Comparison of ENCODE assay signal across 19 cellular contexts in genomic region chr15:80405554-80405850, GRCh38. TPM values are rescaled to one million over a fixed set of nuclear protein-coding genes. Genes with fewer than 3 reads are reported as not detected.
DNase-seq lines count a peak whose midpoint lies in the region; ATAC-seq and TF ChIP-seq lines count a peak whose summit lies in the region.
"Had no signal": no experiment of that assay in that cellular context is flagged by ENCODE, and none has a peak within 500 bp of the region (broad histone marks: within the 10 kb centered on the region; RNA-seq: fewer than 3 reads in every experiment).

No MANE protein-coding gene starts in this region.

- peaks cover 14% of the 10 kb centered on the region for H3K9me3 ChIP-seq in BLaER1
- no peaks in the 10 kb centered on the region for H3K9me3 ChIP-seq in Panc1 (ENCODE audit: control insufficient read depth, insufficient read depth, low read depth, low read length)
- no peaks in the 10 kb centered on the region for H3K9me3 ChIP-seq in endocrine pancreas (ENCODE audit: control insufficient read depth, low read length)
- H3K9me3 ChIP-seq in neuron (ENCODE audit: low read length) = peaks cover 4% of the 10 kb centered on the region
- no peaks in the 10 kb centered on the region for H3K9me3 ChIP-seq in esophagus squamous epithelium
- H3K9me3 ChIP-seq: colonic mucosa, gastroesophageal sphincter, stomach had no signal

- H3K4me3 ChIP-seq in BLaER1 = peak overlapping the region; percentile 79; the same call in 1 of the 2 replicates
- H3K4me3 ChIP-seq in Panc1 (ENCODE audit: low read depth in 2 of 2, low read length in 2 of 2) = peak overlapping the region in 1 of 2 experiments; percentile 53; a peak in 2 of 4 replicates
- peak overlapping the region; percentile 71 for H3K4me3 ChIP-seq in endocrine pancreas (ENCODE audit: control insufficient read depth, insufficient read depth, low read length)
- peak overlapping the region; percentile 71 for H3K4me3 ChIP-seq in neuron (ENCODE audit: low read length)
- no peak overlapping the region for H3K4me3 ChIP-seq in esophagus squamous epithelium

- peak overlapping the region; percentile 77 for H3K4me2 ChIP-seq in BLaER1

- 72 to 73% methylated on average over 3 to 4 of the region's 4 CpGs for WGBS in esophagus squamous epithelium, 2 donors

- no peaks in the 10 kb centered on the region for H3K36me3 ChIP-seq in BLaER1
- no peaks in the 10 kb centered on the region for H3K36me3 ChIP-seq in Panc1 (ENCODE audit: control insufficient read depth, insufficient read depth, low read length)
- H3K36me3 ChIP-seq in endocrine pancreas (ENCODE audit: control insufficient read depth, insufficient read depth, low read length) = no peaks in the 10 kb centered on the region
- H3K36me3 ChIP-seq in neuron (ENCODE audit: insufficient read depth, low read length) = no peaks in the 10 kb centered on the region
- H3K36me3 ChIP-seq in esophagus squamous epithelium = no peaks in the 10 kb centered on the region
- H3K36me3 ChIP-seq: colonic mucosa, gastroesophageal sphincter, stomach had no signal

- in situ Hi-C loops in Panc1 (cut with HindIII; ENCODE audit: low pct_unique_long_range_greater_than_20kb, low sequenced_read_pairs) = no loop called here

- POLR2A ChIA-PET in Panc1 (lab: Charles Lee) = no interaction called here

- no peak overlapping the region for H3K27ac ChIP-seq in BLaER1
- no peak overlapping the region for H3K27ac ChIP-seq in Panc1 (ENCODE audit: low read length)
- H3K27ac ChIP-seq in esophagus squamous epithelium = no peak overlapping the region
- H3K27ac ChIP-seq: colonic mucosa, epithelial cell of prostate had no signal

- TSS peak; percentile 33 for BruUV-seq in Panc1 (replicated peaks; lab: Mats Ljungman, UMichigan)

- CTCF ChIA-PET in Panc1 (lab: Charles Lee) = no interaction called here

- peaks cover 20% of the 10 kb centered on the region for H3K27me3 ChIP-seq in BLaER1
- peaks cover 33% of the 10 kb centered on the region for H3K27me3 ChIP-seq in Panc1 (ENCODE audit: control insufficient read depth, insufficient read depth, low read length)
- H3K27me3 ChIP-seq in endocrine pancreas (ENCODE audit: control insufficient read depth, insufficient read depth, low read length) = no peaks in the 10 kb centered on the region
- no peaks in the 10 kb centered on the region for H3K27me3 ChIP-seq in neuron (ENCODE audit: insufficient read depth, low read length)
- H3K27me3 ChIP-seq in esophagus squamous epithelium = peaks cover 0 to 76% (median 0%) of the 10 kb centered on the region in 4 donors

- TF ChIP-seq CTCF in Panc1 (IDR thresholded peaks at IDR 0.05) (no peak), esophagus squamous epithelium (IDR thresholded peaks at IDR 0.05) (no peak)

- intact Hi-C loops in Panc1 (cut with micrococcal nuclease; ENCODE audit: unreplicated experiment) (no loop called here), esophagus squamous epithelium (cut with DNase I) (no loop called here)

- no peak for TF ChIP-seq POLR2A in esophagus squamous epithelium (IDR thresholded peaks at IDR 0.05)

- ATAC-seq in Panc1 = peak; percentile 17; the same call in 1 of the 2 replicates
- ATAC-seq: activated CD4-positive, CD25-positive, alpha-beta regulatory T cell treated with anti-CD3 and anti-CD28 coated beads, Interleukin-2, amount 50 U/mL, for 24 hours; gastroesophageal sphincter; natural killer cell treated with Interleukin-12 subunit alpha and Interleukin-12 subunit beta and Interleukin-15 and Interleukin-18, amount 100 ng/mL, for 72 hours had no signal

- no peak overlapping the region for H3K9ac ChIP-seq in BLaER1
- H3K9ac ChIP-seq in endocrine pancreas (ENCODE audit: control insufficient read depth, insufficient read depth, low read length) = peak overlapping the region; percentile 15

- DNase-seq in Panc1 (ENCODE audit: low read depth, low spot score) (no peak), RPMI8226 (no peak), DMS153 (lab: John Stamatoyannopoulos, UW) (no peak), esophagus squamous epithelium (lab: John Stamatoyannopoulos, UW) (no peak), NCI-H345 treated with DMSO at 0.1 percent for 48 hours (lab: John Stamatoyannopoulos, UW; ENCODE audit: unreplicated experiment) (no peak)
- DNase-seq: amniotic stem cell, colonic mucosa, HFFc6, MM.1S, stomach had no signal

- H3K4me1 ChIP-seq in BLaER1 = peaks cover 24% of the 10 kb centered on the region
- no peaks in the 10 kb centered on the region for H3K4me1 ChIP-seq in Panc1 (ENCODE audit: control insufficient read depth, insufficient read depth, low read length)
- H3K4me1 ChIP-seq in endocrine pancreas (ENCODE audit: control insufficient read depth, insufficient read depth, low read length) = peaks cover 9% of the 10 kb centered on the region
- H3K4me1 ChIP-seq in neuron (ENCODE audit: insufficient read depth, low read length) = peaks cover 36% of the 10 kb centered on the region
- H3K4me1 ChIP-seq in esophagus squamous epithelium = peaks cover 4 to 20% (median 11%) of the 10 kb centered on the region in 3 donors
- H3K4me1 ChIP-seq: colonic mucosa had no signal

- no peak overlapping the region for H2AFZ ChIP-seq in neuron (ENCODE audit: low read depth, low read length)

- no peaks in the 10 kb centered on the region for H4K20me1 ChIP-seq in BLaER1

RNA-seq across cellular contexts. Expression of gene ARNT2, which starts 1.3 kb away (rescaled TPM):
- total RNA-seq in Panc1 (2021; ENCODE audit: unreplicated experiment) (16.8 TPM), esophagus squamous epithelium (1 to 10 TPM in 2 of 4 donors, under 1 TPM in 2; 0.15 to 5.7 (median 1.7) TPM)
- polyA plus RNA-seq in Panc1 (2012; ENCODE audit: insufficient read length) = 12.9 TPM
- total RNA-seq: activated T-helper 2 cell treated with anti-CD3 and anti-CD28 coated beads, Interferon-gamma antibody, Interleukin-2, Interleukin-4, amounts not matched to agents 10 μg/mL and 5 μg/mL and 100 μg/mL, durations not matched to agents 14 hours and 24 hours and 36 hours; natural killer cell treated with Interleukin-12 subunit alpha and Interleukin-12 subunit beta and Interleukin-15 and Interleukin-18, amount 100 ng/mL, for 72 hours; T-helper 1 cell treated with Interleukin-12 subunit alpha and Interleukin-12 subunit beta and Interleukin-4 antibody, amounts not matched to agents 30 ng/mL and 1 ng/mL, for 36 hours had no signal

Comparison
In these comparisons a context has a peak if more than half of its experiments do, and no peak if none do; other contexts are left out.
1. H3K4me3 ChIP-seq: peak in BLaER1 (single experiment), endocrine pancreas (single experiment) and neuron (single experiment); none in esophagus squamous epithelium (0 of 4).